Comparison of ENCODE assay signal across 24 cellular contexts in genomic region chr11:120648706-120649250, GRCh38.
DNase-seq lines count a peak whose midpoint lies in the region; ATAC-seq, FAIRE-seq and TF ChIP-seq lines count a peak whose summit lies in the region.
"Had no signal": no experiment of that assay in that cellular context is flagged by ENCODE, and none has a peak within 500 bp of the region (broad histone marks: within the 10 kb centered on the region; RNA-seq: fewer than 3 reads in every experiment).

No MANE protein-coding gene starts in this region.

- no peaks in the 10 kb centered on the region for H4K20me1 ChIP-seq in PC-3 (ENCODE audit: low read length)

- CTCF ChIA-PET in PC-3 (lab: Charles Lee), result no interaction called here

- BruUV-seq in PC-3 (replicated peaks; lab: Mats Ljungman, UMichigan), result no TSS peak

- H3K27ac ChIP-seq in 22Rv1, result peak overlapping the region; percentile 86
- peak overlapping the region; percentile 85 for H3K27ac ChIP-seq in VCaP
- no peak overlapping the region for H3K27ac ChIP-seq in PC-3 (ENCODE audit: low read length)

- H3K9me2 ChIP-seq in PC-3 (replicated peaks; ENCODE audit: low read length), result no peaks in the 10 kb centered on the region
- H3K9me2 ChIP-seq: SK-N-SH had no signal

- FAIRE-seq in GM12891 (lab: Jason Lieb, UNC), result no peak
- FAIRE-seq: GM12892, GM18507, HTR-8/SVneo had no signal

- H3K79me2 ChIP-seq in PC-3 (ENCODE audit: low read length), result no peaks in the 10 kb centered on the region

- H3K9ac ChIP-seq in PC-3 (ENCODE audit: low read length), result no peak overlapping the region
- H3K9ac ChIP-seq: SK-N-SH had no signal

- TF ChIP-seq POLR2A in GM12891 (IDR thresholded peaks at IDR 0.05; ENCODE audit: low read depth, low read length), result no peak

- ATAC-seq in PC-3, result no peak
- ATAC-seq: GM23338 had no signal

- intact Hi-C loops in PC-3 (cut with micrococcal nuclease), result no loop called here

- POLR2A ChIA-PET in PC-3 (lab: Charles Lee; ENCODE audit: unreplicated experiment), result no interaction called here

- no peaks in the 10 kb centered on the region for H3K4me1 ChIP-seq in PC-3 (ENCODE audit: insufficient read depth, low read length)

- peak; percentile 5 for DNase-seq in DMS 273 (lab: John Stamatoyannopoulos, UW; ENCODE audit: unreplicated experiment)
- DNase-seq in DMS 273 treated with DMSO at 0.1 percent for 48 hours (lab: John Stamatoyannopoulos, UW), result no peak
- peak; percentile 72 for DNase-seq in DMS79 (lab: John Stamatoyannopoulos, UW)
- DNase-seq in PC-3, result no peak
- no peak for DNase-seq in GM12891 (ENCODE audit: insufficient read length, low spot score)
- no peak for DNase-seq in ACHN
- DNase-seq: 8988T; Calu3; CD4-positive, alpha-beta memory T cell; HCEC 1CT; IMR-90; NCI-H1048; NCI-H187; NCI-H2171; NCI-H446; OCI-M1; RPMI8226; SK-N-SH had no signal

- no peaks in the 10 kb centered on the region for H3F3A ChIP-seq in PC-3 (ENCODE audit: low read length, unreplicated experiment)

- H2AFZ ChIP-seq in PC-3 (ENCODE audit: low read length), result no peak overlapping the region
- H2AFZ ChIP-seq: GM23338 had no signal

- H3K27me3 ChIP-seq in PC-3 (ENCODE audit: low read length), result peaks cover 88% of the 10 kb centered on the region

- no peak overlapping the region for H3K4me3 ChIP-seq in PC-3 (ENCODE audit: low read length)
- H3K4me3 ChIP-seq: GM23338 had no signal

- in situ Hi-C loops in ACHN (cut with HindIII; ENCODE audit: low pct_ligation_motif_present, low pct_unique_long_range_greater_than_20kb, low sequenced_read_pairs), result no loop called here

- no peaks in the 10 kb centered on the region for H3K36me3 ChIP-seq in PC-3 (ENCODE audit: low read depth, low read length)

- H3K4me2 ChIP-seq in PC-3 (ENCODE audit: low read length), result no peak overlapping the region
- H3K4me2 ChIP-seq: GM23338, SK-N-SH had no signal

- no peaks in the 10 kb centered on the region for H3K9me3 ChIP-seq in PC-3 (ENCODE audit: low read length)
- H3K9me3 ChIP-seq: SK-N-SH had no signal

- TF ChIP-seq CTCF in 22Rv1 (IDR thresholded peaks at IDR 0.05) (no peak), VCaP (conservative IDR thresholded peaks at IDR 0.05) (no peak), PC-3 (conservative IDR thresholded peaks at IDR 0.05; ENCODE audit: low read depth, low read length) (no peak)

TF ChIP-seq in GM12891, 5 proteins besides CTCF, POLR2A, EP300 and RAD21:
- TF ChIP-seq TAF1 (IDR thresholded peaks at IDR 0.05; ENCODE audit: low read depth, low read length), result no peak
- no peak for TF ChIP-seq SPI1 (IDR thresholded peaks at IDR 0.05; ENCODE audit: low read depth, low read length)

Comparison
In these comparisons a context has a peak if more than half of its experiments do, and no peak if none do; other contexts are left out.
1. DNase-seq: peak in DMS 273 (single experiment) and DMS79 (single experiment); none in DMS 273 treated with DMSO at 0.1 percent for 48 hours (single experiment), PC-3 (single experiment), GM12891 (single experiment) and ACHN (single experiment).